In genomic region chr18:2529154-2529553, GRCh38 we compare ENCODE assay signal across 2 cellular contexts.
TF ChIP-seq lines count a peak whose summit lies in the region.

No MANE protein-coding gene starts in this region.

TF ChIP-seq in HepG2, 621 proteins besides CTCF, POLR2A, EP300 and RAD21:
- TF ChIP-seq, protein P1, sequence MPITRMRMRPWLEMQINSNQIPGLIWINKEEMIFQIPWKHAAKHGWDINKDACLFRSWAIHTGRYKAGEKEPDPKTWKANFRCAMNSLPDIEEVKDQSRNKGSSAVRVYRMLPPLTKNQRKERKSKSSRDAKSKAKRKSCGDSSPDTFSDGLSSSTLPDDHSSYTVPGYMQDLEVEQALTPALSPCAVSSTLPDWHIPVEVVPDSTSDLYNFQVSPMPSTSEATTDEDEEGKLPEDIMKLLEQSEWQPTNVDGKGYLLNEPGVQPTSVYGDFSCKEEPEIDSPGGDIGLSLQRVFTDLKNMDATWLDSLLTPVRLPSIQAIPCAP (CRISPR knock-in tag; IDR thresholded peaks at IDR 0.05; ENCODE audit: low read depth): no peak
- TF ChIP-seq ZNF18 (CRISPR knock-in tag; IDR thresholded peaks at IDR 0.05; ENCODE audit: insufficient replicate concordance) (no peak), SUZ12 (IDR thresholded peaks at IDR 0.05; ENCODE audit: low read depth, low read length) (no peak), ZNF644 (CRISPR knock-in tag; IDR thresholded peaks at IDR 0.05; ENCODE audit: low read depth) (no peak), MATR3 (CRISPR knock-in tag; IDR thresholded peaks at IDR 0.05) (no peak), NFAT5 (CRISPR knock-in tag; IDR thresholded peaks at IDR 0.05) (no peak), CCAR2 (optimal IDR thresholded peaks at IDR 0.05; ENCODE audit: low read depth, low read length) (no peak), TBL1XR1 (IDR thresholded peaks at IDR 0.05; ENCODE audit: borderline replicate concordance, low read length, partially characterized antibody) (no peak), ZNF232 (CRISPR knock-in tag; IDR thresholded peaks at IDR 0.05; ENCODE audit: borderline replicate concordance) (no peak), KLF15 (CRISPR knock-in tag; IDR thresholded peaks at IDR 0.05; ENCODE audit: borderline replicate concordance) (no peak), ZNF335 (CRISPR knock-in tag; IDR thresholded peaks at IDR 0.05) (no peak), NR2F1 (CRISPR knock-in tag; IDR thresholded peaks at IDR 0.05) (no peak)

TF ChIP-seq in HEK293T, 16 proteins besides CTCF, POLR2A, EP300 and RAD21:
- TF ChIP-seq BHLHE40 (IDR thresholded peaks at IDR 0.05; ENCODE audit: borderline replicate concordance): no peak
- TF ChIP-seq, protein P2, sequence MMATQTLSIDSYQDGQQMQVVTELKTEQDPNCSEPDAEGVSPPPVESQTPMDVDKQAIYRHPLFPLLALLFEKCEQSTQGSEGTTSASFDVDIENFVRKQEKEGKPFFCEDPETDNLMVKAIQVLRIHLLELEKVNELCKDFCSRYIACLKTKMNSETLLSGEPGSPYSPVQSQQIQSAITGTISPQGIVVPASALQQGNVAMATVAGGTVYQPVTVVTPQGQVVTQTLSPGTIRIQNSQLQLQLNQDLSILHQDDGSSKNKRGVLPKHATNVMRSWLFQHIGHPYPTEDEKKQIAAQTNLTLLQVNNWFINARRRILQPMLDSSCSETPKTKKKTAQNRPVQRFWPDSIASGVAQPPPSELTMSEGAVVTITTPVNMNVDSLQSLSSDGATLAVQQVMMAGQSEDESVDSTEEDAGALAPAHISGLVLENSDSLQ (IDR thresholded peaks at IDR 0.05): no peak
- no peak for TF ChIP-seq SUZ12 (IDR thresholded peaks at IDR 0.05)
- no peak for TF ChIP-seq TARDBP (IDR thresholded peaks at IDR 0.05)
- no peak for TF ChIP-seq CTBP1 (IDR thresholded peaks at IDR 0.05; ENCODE audit: borderline replicate concordance)
- TF ChIP-seq FOXA1 (IDR thresholded peaks at IDR 0.05): no peak
- TF ChIP-seq ARNT (IDR thresholded peaks at IDR 0.05): no peak
- no peak for TF ChIP-seq HDGF (IDR thresholded peaks at IDR 0.05; ENCODE audit: borderline replicate concordance)
TF ChIP-seq in HEK293T: peak in this region for 0.
